ENCODE assay signal across 8 cellular contexts in the genomic region with DNA sequence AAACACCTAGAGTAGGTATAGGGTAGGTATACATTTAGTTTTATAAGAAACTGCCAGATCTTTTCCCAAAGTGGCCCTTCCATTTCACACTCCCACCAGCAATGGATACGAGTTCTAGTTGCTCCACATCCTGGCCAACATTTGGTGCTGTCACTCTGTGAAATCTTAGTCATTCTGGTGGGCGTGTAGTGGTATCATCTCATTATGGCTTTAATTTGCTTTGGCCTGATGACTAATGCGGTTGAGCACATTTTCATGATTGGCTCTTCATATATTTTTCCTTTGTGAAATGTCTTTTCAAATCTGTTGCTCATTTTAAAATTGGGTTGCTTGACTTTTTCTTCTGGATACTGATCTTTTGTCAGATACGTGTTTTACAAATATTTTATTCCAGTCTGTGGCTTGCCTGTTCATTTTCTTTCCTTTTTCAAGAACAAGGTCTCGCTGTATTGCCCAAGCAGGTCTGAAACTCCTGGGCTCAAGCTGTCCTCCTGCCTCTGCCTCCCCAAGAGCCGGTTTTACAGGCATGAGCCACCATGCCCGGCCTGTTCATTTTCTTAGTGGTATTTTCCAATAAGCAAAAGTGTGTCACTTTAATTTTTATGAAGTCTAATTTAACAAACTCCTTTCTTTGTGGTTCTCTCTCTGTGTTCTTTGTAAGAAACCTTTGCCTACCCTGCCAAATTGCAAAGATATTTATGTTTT.
DNase-seq lines count a peak whose midpoint lies in the region; ATAC-seq, FAIRE-seq and TF ChIP-seq lines count a peak whose summit lies in the region.

No MANE protein-coding gene starts in this region.

- no peak for FAIRE-seq in urothelium cell line (lab: Jason Lieb, UNC)

- H3K27me3 ChIP-seq in Caco-2 (replicated peaks; ENCODE audit: control insufficient read depth, insufficient read depth, low read length) = no peaks in the 10 kb centered on the region

- H3K36me3 Mint-ChIP-seq in Caco-2 (ENCODE audit: insufficient read depth, unreplicated experiment) = peaks cover 36% of the 10 kb centered on the region
- H3K36me3 Mint-ChIP-seq in natural killer cell treated with Interleukin-12 subunit alpha and Interleukin-12 subunit beta and Interleukin-15 and Interleukin-18, amount 100 ng/mL, for 72 hours = peaks cover 5% of the 10 kb centered on the region

- ATAC-seq in natural killer cell treated with Interleukin-12 subunit alpha and Interleukin-12 subunit beta and Interleukin-15 and Interleukin-18, amount 100 ng/mL, for 72 hours = peak; percentile 59 to 64
- no peak for ATAC-seq in HG02588 (IDR thresholded peaks at IDR 0.05; ENCODE audit: unreplicated experiment)
- ATAC-seq in GM18858 (IDR thresholded peaks at IDR 0.05; ENCODE audit: unreplicated experiment) = no peak
- no peak for ATAC-seq in HG03039 (IDR thresholded peaks at IDR 0.05; ENCODE audit: unreplicated experiment)

- TF ChIP-seq CTCF in Caco-2 (IDR thresholded peaks at IDR 0.05; ENCODE audit: insufficient read depth in 1 of 2, low read depth in 1 of 2, low read length in 1 of 2, severe bottlenecking in 1 of 2, unreplicated experiment in 1 of 2) (no peak), astrocyte of the spinal cord (IDR thresholded peaks at IDR 0.05; ENCODE audit: low read depth, low read length) (no peak)

- no peaks in the 10 kb centered on the region for H3K27me3 Mint-ChIP-seq in Caco-2 (ENCODE audit: insufficient read depth, unreplicated experiment)
- no peaks in the 10 kb centered on the region for H3K27me3 Mint-ChIP-seq in natural killer cell treated with Interleukin-12 subunit alpha and Interleukin-12 subunit beta and Interleukin-15 and Interleukin-18, amount 100 ng/mL, for 72 hours

- POLR2A ChIA-PET in Caco-2 (lab: Charles Lee) = no interaction called here

- peak overlapping the region; percentile 56 for H3K27ac Mint-ChIP-seq in Caco-2 (ENCODE audit: unreplicated experiment)
- H3K27ac Mint-ChIP-seq in natural killer cell treated with Interleukin-12 subunit alpha and Interleukin-12 subunit beta and Interleukin-15 and Interleukin-18, amount 100 ng/mL, for 72 hours = peak overlapping the region; percentile 50 to 53

- in situ Hi-C loops in astrocyte of the spinal cord (cut with HindIII; ENCODE audit: low sequenced_read_pairs) = no loop called here

- no peak overlapping the region for H3K4me3 Mint-ChIP-seq in Caco-2 (ENCODE audit: unreplicated experiment)
- peak overlapping the region; percentile 74 for H3K4me3 Mint-ChIP-seq in natural killer cell treated with Interleukin-12 subunit alpha and Interleukin-12 subunit beta and Interleukin-15 and Interleukin-18, amount 100 ng/mL, for 72 hours

- BruUV-seq in Caco-2 (replicated peaks; lab: Mats Ljungman, UMichigan) = no TSS peak

- H3K4me1 Mint-ChIP-seq in Caco-2 (ENCODE audit: low read depth, unreplicated experiment) = peaks cover 29% of the 10 kb centered on the region
- peaks cover 29 to 35% of the 10 kb centered on the region in 2 donors for H3K4me1 Mint-ChIP-seq in natural killer cell treated with Interleukin-12 subunit alpha and Interleukin-12 subunit beta and Interleukin-15 and Interleukin-18, amount 100 ng/mL, for 72 hours (ENCODE audit: low read depth in 2 of 2)

- DNase-seq in Caco-2 = no peak
- peak; percentile 57 for DNase-seq in NCI-H226
- peak; percentile 89 for DNase-seq in astrocyte of the spinal cord (ENCODE audit: low read depth, low spot score)
- DNase-seq in natural killer cell treated with Interleukin-12 subunit alpha and Interleukin-12 subunit beta and Interleukin-15 and Interleukin-18, amount 100 ng/mL, for 72 hours (ENCODE audit: low spot score) = peak; percentile 65
- no peak for DNase-seq in urothelium cell line (ENCODE audit: low spot score)

- H3K4me3 ChIP-seq in Caco-2 (ENCODE audit: low read depth, low read length) (no peak overlapping the region), astrocyte of the spinal cord (ENCODE audit: low read depth, low read length) (no peak overlapping the region)

- H3K9me3 Mint-ChIP-seq in Caco-2 (ENCODE audit: unreplicated experiment) = peaks cover 9% of the 10 kb centered on the region
- H3K9me3 Mint-ChIP-seq in natural killer cell treated with Interleukin-12 subunit alpha and Interleukin-12 subunit beta and Interleukin-15 and Interleukin-18, amount 100 ng/mL, for 72 hours = peaks cover 2% of the 10 kb centered on the region

- peaks cover 15% of the 10 kb centered on the region for H3K4me1 ChIP-seq in Caco-2

- H3K36me3 ChIP-seq in Caco-2 (ENCODE audit: control insufficient read depth, insufficient read depth, low read length) = no peaks in the 10 kb centered on the region; the same call in 1 of the 2 replicates

- H3K9me3 ChIP-seq in Caco-2 = peaks cover 5% of the 10 kb centered on the region; the same call in 1 of the 2 replicates

- intact Hi-C loops in Caco-2 (cut with micrococcal nuclease; ENCODE audit: unreplicated experiment) = loop anchor here (5.0 kb wide), 1 partner anchor 59 kb away; no protein-coding TSS in a partner anchor

- CTCF ChIA-PET in Caco-2 (lab: Charles Lee) = no interaction called here

Comparison
In these comparisons a context has a peak if more than half of its experiments do, and no peak if none do; other contexts are left out.
1. DNase-seq: peak in NCI-H226 (single experiment), astrocyte of the spinal cord (single experiment) and natural killer cell treated with Interleukin-12 subunit alpha and Interleukin-12 subunit beta and Interleukin-15 and Interleukin-18, amount 100 ng/mL, for 72 hours (single experiment); none in Caco-2 (0 of 2) and urothelium cell line (single experiment).
2. ATAC-seq: peak in natural killer cell treated with Interleukin-12 subunit alpha and Interleukin-12 subunit beta and Interleukin-15 and Interleukin-18, amount 100 ng/mL, for 72 hours (2 of 2); none in HG02588 (single experiment), GM18858 (single experiment) and HG03039 (single experiment).